ENCODE assay signal across 8 cellular contexts in genomic region chr6:139027620-139028182, GRCh38. TPM values are rescaled to one million over a fixed set of nuclear protein-coding genes. Genes with fewer than 3 reads are reported as not detected.
A peak's percentile ranks its signal among the peaks of the same experiment; 100 is the strongest.
DNase-seq lines count a peak whose midpoint lies in the region; ATAC-seq and TF ChIP-seq lines count a peak whose summit lies in the region.

No MANE protein-coding gene starts in this region.

- no TSS peak for BruUV-seq in PC-9 (replicated peaks; lab: Mats Ljungman, UMichigan)

- peaks cover 19% of the 10 kb centered on the region for H3K4me1 ChIP-seq in PC-9 (replicated peaks; ENCODE audit: insufficient read depth)

- peak overlapping the region; percentile 69 for H3K27ac ChIP-seq in PC-9

- peaks cover 9% of the 10 kb centered on the region; the same call in 1 of the 2 replicates for H4K20me1 ChIP-seq in PC-9 (ENCODE audit: insufficient read depth)

- no peaks in the 10 kb centered on the region for H3K9me2 ChIP-seq in PC-9 (ENCODE audit: insufficient read depth)

- H3K4me2 ChIP-seq in PC-9: peak overlapping the region; percentile 89

- H3K9me3 Mint-ChIP-seq in activated naive CD8-positive, alpha-beta T cell treated with anti-CD3 and anti-CD28 coated beads for 36 hours: no peaks in the 10 kb centered on the region

- POLR2A ChIA-PET in PC-9 (lab: Charles Lee; ENCODE audit: unreplicated experiment): interaction anchor here (0.6 to 0.7 kb wide), 2 partner anchors 56 to 85 kb away, joined by 7 to 17 read pairs; no protein-coding TSS in a partner anchor

- CTCF ChIA-PET in PC-9 (lab: Charles Lee): no interaction called here

- H2AFZ ChIP-seq in PC-9: peak overlapping the region; percentile 90

- H3F3A ChIP-seq in PC-9 (ENCODE audit: insufficient read depth, low read depth): peaks cover 11% of the 10 kb centered on the region

- H3K27ac Mint-ChIP-seq in activated naive CD8-positive, alpha-beta T cell treated with anti-CD3 and anti-CD28 coated beads for 36 hours: peak overlapping the region; percentile 98

- H3K79me2 ChIP-seq in PC-9 (ENCODE audit: low read depth): peaks cover 36% of the 10 kb centered on the region

- peaks cover 2% of the 10 kb centered on the region for H3K27me3 Mint-ChIP-seq in activated naive CD8-positive, alpha-beta T cell treated with anti-CD3 and anti-CD28 coated beads for 36 hours

- intact Hi-C loops in PC-9 (cut with micrococcal nuclease; ENCODE audit: unreplicated experiment): loop anchor here (2.0 kb wide), 1 partner anchor 39 kb away; the partner anchor contains the start of gene REPS1
- intact Hi-C loops in sciatic nerve (cut with DNase I): no loop called here

- no peaks in the 10 kb centered on the region for H3K27me3 ChIP-seq in PC-9 (ENCODE audit: insufficient read depth, low read depth)

- H3K36me3 ChIP-seq in PC-9 (ENCODE audit: low read depth): no peaks in the 10 kb centered on the region

- H3K4me3 Mint-ChIP-seq in activated naive CD8-positive, alpha-beta T cell treated with anti-CD3 and anti-CD28 coated beads for 36 hours: no peak overlapping the region

- no peak for TF ChIP-seq CTCF in PC-9 (conservative IDR thresholded peaks at IDR 0.05)

- H3K4me3 ChIP-seq in PC-9: peak overlapping the region; percentile 85

- H3K36me3 Mint-ChIP-seq in activated naive CD8-positive, alpha-beta T cell treated with anti-CD3 and anti-CD28 coated beads for 36 hours: peaks cover 7% of the 10 kb centered on the region

- no peak for ATAC-seq in HG02884 (IDR thresholded peaks at IDR 0.05; ENCODE audit: unreplicated experiment)
- ATAC-seq in sciatic nerve: no peak

- DNase-seq in GM03348 (ENCODE audit: low spot score) (peak; percentile 26), HT1080 (ENCODE audit: low read depth) (peak; percentile 61), PC-9 (peak; percentile 14 to 77), iPS-NIHi11 (ENCODE audit: low spot score) (peak; percentile 16), sciatic nerve (ENCODE audit: low spot score) (no peak)
- peak; percentile 63 for DNase-seq in activated naive CD8-positive, alpha-beta T cell treated with anti-CD3 and anti-CD28 coated beads for 36 hours
- peak; percentile 32 to 35 for DNase-seq in stimulated activated CD4-positive, alpha-beta T cell treated with anti-CD3 and anti-CD28 coated beads, Interleukin-15, amount 100 ng/mL, for 48 hours (ENCODE audit: low read depth in 2 of 2)

- no peaks in the 10 kb centered on the region for H3K9me3 ChIP-seq in PC-9 (ENCODE audit: insufficient read depth, low read depth)

- peaks cover 7% of the 10 kb centered on the region for H3K4me1 Mint-ChIP-seq in activated naive CD8-positive, alpha-beta T cell treated with anti-CD3 and anti-CD28 coated beads for 36 hours

RNA-seq across cellular contexts. Expression of gene ABRACL, which starts 0.8 kb away (rescaled TPM):
- total RNA-seq in HT1080 (2014; rRNA removed; shearing (Covaris generic)): 64.3 and 67.0 TPM in 2 replicates
- 51.8 and 55.6 TPM in 2 replicates for polyA plus RNA-seq in HT1080 (2015; cell fraction: cytosol; rRNA removed)
- 20.8 and 26.5 TPM in 2 replicates for polyA plus RNA-seq in HT1080 (2015; cell fraction: nucleus; rRNA removed)
- total RNA-seq in PC-9 (2021): 33.7 and 35.4 TPM in 2 replicates
- total RNA-seq in activated naive CD8-positive, alpha-beta T cell treated with anti-CD3 and anti-CD28 coated beads for 36 hours: 100 to 1,000 TPM; 192 to 196 TPM
- 8.5 TPM for total RNA-seq in sciatic nerve

RNA-seq across cellular contexts. Expression of gene REPS1, which starts 39.6 kb away (rescaled TPM):
- total RNA-seq in HT1080 (2014; rRNA removed; shearing (Covaris generic)): 40.6 and 46.9 TPM in 2 replicates
- 35.1 and 36.3 TPM in 2 replicates for polyA plus RNA-seq in HT1080 (2015; cell fraction: cytosol; rRNA removed)
- polyA plus RNA-seq in HT1080 (2015; cell fraction: nucleus; rRNA removed): 38.6 and 63.3 TPM in 2 replicates
- total RNA-seq in PC-9 (2021) (32.0 and 39.6 TPM in 2 replicates), sciatic nerve (46.7 TPM)
- 10 to 100 TPM; 59.7 to 73.2 TPM for total RNA-seq in activated naive CD8-positive, alpha-beta T cell treated with anti-CD3 and anti-CD28 coated beads for 36 hours
